ENCODE assay signal across 1 cellular context in genomic region chr14:61695695-61696527, GRCh38.
TF ChIP-seq lines count a peak whose summit lies in the region.

No MANE protein-coding gene starts in this region.

TF ChIP-seq in HEK293, 187 proteins besides CTCF, POLR2A, EP300 and RAD21 (continued from another document):
- peak; percentile 70 for TF ChIP-seq PRDM10 (tag by site-specific recombination; IDR thresholded peaks at IDR 0.05)
